In the genomic region with DNA sequence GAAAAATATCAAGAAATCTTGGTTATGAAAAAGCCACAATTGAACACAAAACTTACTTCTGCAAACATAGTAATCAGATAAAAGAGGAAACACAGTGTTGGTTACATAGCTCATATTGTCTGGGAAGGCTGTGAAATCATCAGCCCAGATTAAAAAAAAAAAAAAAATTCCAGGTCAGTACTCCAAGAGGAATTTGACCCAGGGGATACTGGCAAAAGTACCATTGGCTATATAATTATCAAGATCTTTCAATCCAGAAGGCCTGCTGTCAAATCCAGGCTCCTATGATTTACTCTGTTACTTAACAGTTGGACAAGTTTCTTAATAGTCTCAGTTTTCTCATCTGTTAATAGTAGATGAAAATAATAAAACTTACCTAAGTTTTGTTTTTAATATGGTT, we compare ENCODE assay signal across 27 cellular contexts.
"Had no signal": no experiment of that assay in that cellular context is flagged by ENCODE, and none has a peak within 500 bp of the region (broad histone marks: within the 10 kb centered on the region; RNA-seq: fewer than 3 reads in every experiment).

No MANE protein-coding gene starts in this region.

- H3K4me3 Mint-ChIP-seq: activated naive CD8-positive, alpha-beta T cell treated with anti-CD3 and anti-CD28 coated beads for 36 hours; central memory CD8-positive, alpha-beta T cell; effector memory CD8-positive, alpha-beta T cell; immature natural killer cell; natural killer cell had no signal

- H3K9me3 Mint-ChIP-seq: activated naive CD8-positive, alpha-beta T cell treated with anti-CD3 and anti-CD28 coated beads for 36 hours; central memory CD8-positive, alpha-beta T cell; immature natural killer cell; natural killer cell had no signal

- H3K27ac Mint-ChIP-seq: activated naive CD8-positive, alpha-beta T cell treated with anti-CD3 and anti-CD28 coated beads for 36 hours; effector memory CD8-positive, alpha-beta T cell; immature natural killer cell; natural killer cell had no signal

- H3K4me1 Mint-ChIP-seq: activated naive CD8-positive, alpha-beta T cell treated with anti-CD3 and anti-CD28 coated beads for 36 hours; central memory CD8-positive, alpha-beta T cell; immature natural killer cell; natural killer cell had no signal

- ATAC-seq: effector memory CD8-positive, alpha-beta T cell; esophagus mucosa; left lung; natural killer cell; psoas muscle had no signal

- H3K36me3 ChIP-seq: breast epithelium, colonic mucosa, left lung, neutrophil, pancreas, right atrium auricular region, stomach, suprapubic skin, transverse colon had no signal

- H3K27me3 Mint-ChIP-seq: activated naive CD8-positive, alpha-beta T cell treated with anti-CD3 and anti-CD28 coated beads for 36 hours; central memory CD8-positive, alpha-beta T cell; effector memory CD8-positive, alpha-beta T cell had no signal

- H3K4me1 ChIP-seq: breast epithelium, colonic mucosa, left lung, pancreas, right atrium auricular region, stomach, suprapubic skin, transverse colon had no signal

- H3K4me3 ChIP-seq: breast epithelium, colonic mucosa, dorsolateral prefrontal cortex, left lung, pancreas, psoas muscle, right atrium auricular region, skin epidermis, stomach, suprapubic skin, transverse colon had no signal

- H3K27me3 ChIP-seq: breast epithelium, colonic mucosa, left lung, neutrophil, pancreas, right atrium auricular region, stomach, suprapubic skin had no signal

- DNase-seq: activated CD4-positive, alpha-beta T cell treated with anti-CD3 and anti-CD28 coated beads for 4 hours; activated CD4-positive, alpha-beta T cell treated with anti-CD3 and anti-CD28 coated beads, Interleukin-2, amount 50 U/mL, for 48 hours; activated CD4-positive, CD25-positive, alpha-beta regulatory T cell; activated naive CD4-positive, alpha-beta T cell treated with Interleukin-2 at 50 U/mL for 16 hours; activated naive CD8-positive, alpha-beta T cell treated with anti-CD3 and anti-CD28 coated beads for 36 hours; activated T-cell treated with anti-CD3 and anti-CD28 coated beads, Interleukin-2, amount 50 U/mL, for 48 hours; colonic mucosa; dorsolateral prefrontal cortex; effector memory CD8-positive, alpha-beta T cell; foreskin melanocyte; immature natural killer cell; left lung; natural killer cell; pancreas; psoas muscle; stimulated activated CD4-positive, alpha-beta T cell treated with anti-CD3 and anti-CD28 coated beads, Interleukin-1b, Interleukin-23, amount 100 ng/mL, for 48 hours; stomach; transverse colon had no signal

- H3K36me3 Mint-ChIP-seq: activated naive CD8-positive, alpha-beta T cell treated with anti-CD3 and anti-CD28 coated beads for 36 hours; immature natural killer cell; natural killer cell had no signal

- FAIRE-seq: endothelial cell of umbilical vein, pancreas, urothelium cell line had no signal

- H3K9me3 ChIP-seq: breast epithelium, colonic mucosa, left lung, neutrophil, pancreas, psoas muscle, right atrium auricular region, stomach, suprapubic skin, transverse colon had no signal

- H3K27ac ChIP-seq: breast epithelium, colonic mucosa, dorsolateral prefrontal cortex, left lung, neutrophil, pancreas, psoas muscle, right atrium auricular region, skin epidermis, stomach, suprapubic skin, transverse colon had no signal
